ENCODE assay signal across 1 cellular context in the genomic region with DNA sequence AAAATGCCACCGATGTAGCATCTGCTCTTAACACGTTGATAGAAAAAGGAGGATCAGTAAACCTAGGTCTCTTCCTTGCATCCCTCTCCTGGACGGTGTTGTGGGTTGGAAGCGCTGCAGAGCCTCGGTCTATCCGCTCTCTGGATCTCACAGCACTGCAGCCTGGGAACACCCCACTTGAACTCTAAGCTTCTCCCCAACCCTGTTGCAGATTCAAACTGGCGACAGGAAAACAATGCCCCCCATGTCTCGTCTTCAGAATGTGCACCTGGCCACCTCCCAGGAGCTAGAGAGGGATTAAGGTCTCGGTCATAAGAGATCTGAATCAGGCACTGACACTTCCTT.
TF ChIP-seq lines count a peak whose summit lies in the region.

No MANE protein-coding gene starts in this region.

TF ChIP-seq in HepG2, 621 proteins besides CTCF, POLR2A, EP300 and RAD21:
- 0 out of 2 replicates have a peak, but pooled peaks have one; percentile 4 for TF ChIP-seq PHF8 (CRISPR knock-in tag; IDR thresholded peaks at IDR 0.05)
- 0 out of 2 replicates have a peak, but pooled peaks have one; percentile 16 for TF ChIP-seq ZBTB20 (CRISPR knock-in tag; IDR thresholded peaks at IDR 0.05; ENCODE audit: borderline replicate concordance, low read depth)
- TF ChIP-seq FOXC1 (CRISPR knock-in tag; IDR thresholded peaks at IDR 0.05; ENCODE audit: borderline replicate concordance) = no peak
- 0 out of 2 replicates have a peak, but pooled peaks have one; percentile 36 for TF ChIP-seq ZNF878 (CRISPR knock-in tag; IDR thresholded peaks at IDR 0.05)
- TF ChIP-seq ZNF292 (CRISPR knock-in tag; IDR thresholded peaks at IDR 0.05; ENCODE audit: borderline replicate concordance, low read depth) = peak; percentile 16; the same call in 1 of the 2 replicates
- TF ChIP-seq SIN3A (IDR thresholded peaks at IDR 0.05; ENCODE audit: borderline replicate concordance, low read depth, low read length) = peak; percentile 42; the same call in 1 of the 2 replicates
- TF ChIP-seq KAT7 (CRISPR knock-in tag; IDR thresholded peaks at IDR 0.05; ENCODE audit: borderline replicate concordance) = 0 out of 2 replicates have a peak, but pooled peaks have one; percentile 42
- TF ChIP-seq REL (CRISPR knock-in tag; conservative IDR thresholded peaks at IDR 0.05) = no peak
- 0 out of 2 replicates have a peak, but pooled peaks have one; percentile 3 for TF ChIP-seq ZNF230 (CRISPR knock-in tag; IDR thresholded peaks at IDR 0.05)
